Comparison of ENCODE assay signal across 1 cellular context in the genomic region with DNA sequence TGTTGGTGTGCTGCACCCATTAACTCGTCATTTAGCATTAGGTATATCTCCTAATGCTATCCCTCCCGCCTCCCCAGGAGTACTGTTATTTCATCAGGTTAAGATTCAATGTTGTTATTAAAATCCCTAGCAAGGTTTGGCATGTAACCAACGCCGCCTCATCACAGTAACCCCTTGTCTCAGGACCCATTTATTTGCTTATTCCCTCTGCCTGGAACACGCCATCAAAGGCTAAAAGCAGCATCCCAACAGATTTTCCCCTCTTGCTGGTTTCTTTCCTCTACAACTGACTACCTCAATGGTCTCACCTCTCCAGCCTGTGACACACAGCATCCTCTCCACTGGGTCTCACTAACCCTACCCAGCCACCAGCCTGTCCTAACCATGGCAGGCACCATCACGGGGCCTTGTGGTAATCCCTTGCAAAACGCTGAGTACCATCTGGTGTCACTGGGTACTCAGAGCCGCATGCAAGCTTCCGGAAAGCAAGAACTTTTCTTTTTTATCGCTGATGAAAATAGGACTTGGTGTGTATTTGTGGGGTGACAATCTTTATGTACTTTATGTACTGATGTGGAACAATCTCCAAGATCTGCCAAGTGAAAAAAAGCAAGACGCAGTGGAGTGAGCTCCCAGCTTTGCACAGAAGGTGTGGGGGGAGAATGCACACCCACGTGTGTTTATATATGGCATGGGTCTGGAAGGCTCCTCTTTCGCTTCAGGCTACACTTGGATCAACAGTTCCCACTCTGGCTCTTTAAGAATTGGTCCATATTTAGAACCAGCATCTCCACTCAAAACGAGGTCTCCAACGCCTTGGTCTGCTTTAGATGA.
TF ChIP-seq lines count a peak whose summit lies in the region.

No MANE protein-coding gene starts in this region.

TF ChIP-seq in GM12878, 131 proteins besides CTCF, POLR2A, EP300 and RAD21:
- TF ChIP-seq, protein P1, sequence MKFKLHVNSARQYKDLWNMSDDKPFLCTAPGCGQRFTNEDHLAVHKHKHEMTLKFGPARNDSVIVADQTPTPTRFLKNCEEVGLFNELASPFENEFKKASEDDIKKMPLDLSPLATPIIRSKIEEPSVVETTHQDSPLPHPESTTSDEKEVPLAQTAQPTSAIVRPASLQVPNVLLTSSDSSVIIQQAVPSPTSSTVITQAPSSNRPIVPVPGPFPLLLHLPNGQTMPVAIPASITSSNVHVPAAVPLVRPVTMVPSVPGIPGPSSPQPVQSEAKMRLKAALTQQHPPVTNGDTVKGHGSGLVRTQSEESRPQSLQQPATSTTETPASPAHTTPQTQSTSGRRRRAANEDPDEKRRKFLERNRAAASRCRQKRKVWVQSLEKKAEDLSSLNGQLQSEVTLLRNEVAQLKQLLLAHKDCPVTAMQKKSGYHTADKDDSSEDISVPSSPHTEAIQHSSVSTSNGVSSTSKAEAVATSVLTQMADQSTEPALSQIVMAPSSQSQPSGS (IDR thresholded peaks at IDR 0.05; ENCODE audit: low read length) = no peak
- TF ChIP-seq MEF2A (IDR thresholded peaks at IDR 0.05; ENCODE audit: insufficient read depth, low read depth, low read length) (no peak), TCF7 (IDR thresholded peaks at IDR 0.05; ENCODE audit: borderline replicate concordance) (no peak), HDGF (IDR thresholded peaks at IDR 0.05) (no peak), EED (IDR thresholded peaks at IDR 0.05; ENCODE audit: low read depth) (no peak), SREBF2 (IDR thresholded peaks at IDR 0.05; ENCODE audit: low read length) (no peak), SMAD5 (IDR thresholded peaks at IDR 0.05; ENCODE audit: low read depth) (peak; percentile 54; the same call in 1 of the 2 replicates), TCF12 (IDR thresholded peaks at IDR 0.05; ENCODE audit: low read depth, low read length) (no peak), CBX5 (IDR thresholded peaks at IDR 0.05; ENCODE audit: low read depth) (no peak), POLR2AphosphoS5 (IDR thresholded peaks at IDR 0.05; ENCODE audit: low read length) (peak; percentile 60; the same call in 1 of the 2 replicates)
- TF ChIP-seq, protein P2, sequence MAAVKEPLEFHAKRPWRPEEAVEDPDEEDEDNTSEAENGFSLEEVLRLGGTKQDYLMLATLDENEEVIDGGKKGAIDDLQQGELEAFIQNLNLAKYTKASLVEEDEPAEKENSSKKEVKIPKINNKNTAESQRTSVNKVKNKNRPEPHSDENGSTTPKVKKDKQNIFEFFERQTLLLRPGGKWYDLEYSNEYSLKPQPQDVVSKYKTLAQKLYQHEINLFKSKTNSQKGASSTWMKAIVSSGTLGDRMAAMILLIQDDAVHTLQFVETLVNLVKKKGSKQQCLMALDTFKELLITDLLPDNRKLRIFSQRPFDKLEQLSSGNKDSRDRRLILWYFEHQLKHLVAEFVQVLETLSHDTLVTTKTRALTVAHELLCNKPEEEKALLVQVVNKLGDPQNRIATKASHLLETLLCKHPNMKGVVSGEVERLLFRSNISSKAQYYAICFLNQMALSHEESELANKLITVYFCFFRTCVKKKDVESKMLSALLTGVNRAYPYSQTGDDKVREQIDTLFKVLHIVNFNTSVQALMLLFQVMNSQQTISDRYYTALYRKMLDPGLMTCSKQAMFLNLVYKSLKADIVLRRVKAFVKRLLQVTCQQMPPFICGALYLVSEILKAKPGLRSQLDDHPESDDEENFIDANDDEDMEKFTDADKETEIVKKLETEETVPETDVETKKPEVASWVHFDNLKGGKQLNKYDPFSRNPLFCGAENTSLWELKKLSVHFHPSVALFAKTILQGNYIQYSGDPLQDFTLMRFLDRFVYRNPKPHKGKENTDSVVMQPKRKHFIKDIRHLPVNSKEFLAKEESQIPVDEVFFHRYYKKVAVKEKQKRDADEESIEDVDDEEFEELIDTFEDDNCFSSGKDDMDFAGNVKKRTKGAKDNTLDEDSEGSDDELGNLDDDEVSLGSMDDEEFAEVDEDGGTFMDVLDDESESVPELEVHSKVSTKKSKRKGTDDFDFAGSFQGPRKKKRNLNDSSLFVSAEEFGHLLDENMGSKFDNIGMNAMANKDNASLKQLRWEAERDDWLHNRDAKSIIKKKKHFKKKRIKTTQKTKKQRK (IDR thresholded peaks at IDR 0.05; ENCODE audit: low read depth, low read length) = no peak
- TF ChIP-seq, protein P3, sequence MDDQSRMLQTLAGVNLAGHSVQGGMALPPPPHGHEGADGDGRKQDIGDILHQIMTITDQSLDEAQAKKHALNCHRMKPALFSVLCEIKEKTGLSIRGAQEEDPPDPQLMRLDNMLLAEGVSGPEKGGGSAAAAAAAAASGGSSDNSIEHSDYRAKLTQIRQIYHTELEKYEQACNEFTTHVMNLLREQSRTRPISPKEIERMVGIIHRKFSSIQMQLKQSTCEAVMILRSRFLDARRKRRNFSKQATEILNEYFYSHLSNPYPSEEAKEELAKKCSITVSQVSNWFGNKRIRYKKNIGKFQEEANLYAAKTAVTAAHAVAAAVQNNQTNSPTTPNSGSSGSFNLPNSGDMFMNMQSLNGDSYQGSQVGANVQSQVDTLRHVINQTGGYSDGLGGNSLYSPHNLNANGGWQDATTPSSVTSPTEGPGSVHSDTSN (IDR thresholded peaks at IDR 0.05; ENCODE audit: insufficient replicate concordance, low read depth, low read length) = no peak
TF ChIP-seq in GM12878: peak in this region for 2.
